ENCODE assay signal across 8 cellular contexts in genomic region chr12:118979763-118980406, GRCh38. TPM values are rescaled to one million over a fixed set of nuclear protein-coding genes. Genes with fewer than 3 reads are reported as not detected.
DNase-seq lines count a peak whose midpoint lies in the region; ATAC-seq, FAIRE-seq and TF ChIP-seq lines count a peak whose summit lies in the region.

No MANE protein-coding gene starts in this region.

- H3K4ac ChIP-seq in mesenchymal stem cell (ENCODE audit: low read depth in 1 of 2, low read length in 2 of 2): no peak overlapping the region

- no peaks in the 10 kb centered on the region for H3K4me1 ChIP-seq in Panc1 (ENCODE audit: control insufficient read depth, insufficient read depth, low read length)
- H3K4me1 ChIP-seq in endothelial cell of umbilical vein (ENCODE audit: control insufficient read depth, extremely low read depth, insufficient read depth, low read length): no peaks in the 10 kb centered on the region
- peaks cover 4% of the 10 kb centered on the region for H3K4me1 ChIP-seq in mesenchymal stem cell (ENCODE audit: control insufficient read depth, insufficient read depth, low read depth, low read length)
- no peaks in the 10 kb centered on the region for H3K4me1 ChIP-seq in effector memory CD4-positive, alpha-beta T cell (ENCODE audit: control insufficient read depth, insufficient read depth, low read length, poor library complexity, severe bottlenecking)

- POLR2A ChIA-PET in Panc1 (lab: Charles Lee): no interaction called here
- POLR2A ChIA-PET in endothelial cell of umbilical vein (lab: Charles Lee): no interaction called here

- H3K9me3 ChIP-seq in Panc1 (ENCODE audit: control insufficient read depth, insufficient read depth, low read depth, low read length) (no peaks in the 10 kb centered on the region), endothelial cell of umbilical vein (replicated peaks; ENCODE audit: control insufficient read depth, insufficient read depth, low read length) (no peaks in the 10 kb centered on the region), mesenchymal stem cell (ENCODE audit: control insufficient read depth, low read length) (no peaks in the 10 kb centered on the region)
- H3K9me3 ChIP-seq in effector memory CD4-positive, alpha-beta T cell (ENCODE audit: control insufficient read depth, low read length): no peaks in the 10 kb centered on the region

- dilution Hi-C loops in endothelial cell of umbilical vein (cut with MboI; ENCODE audit: extremely low pct_ligation_motif_present, low sequenced_read_pairs): no loop called here

- in situ Hi-C loops in Panc1 (cut with HindIII; ENCODE audit: low pct_unique_long_range_greater_than_20kb, low sequenced_read_pairs): no loop called here

- no peak overlapping the region for H4K8ac ChIP-seq in mesenchymal stem cell (ENCODE audit: low read length)

- no peak overlapping the region for H2BK5ac ChIP-seq in mesenchymal stem cell (ENCODE audit: low read depth, low read length, poor library complexity, severe bottlenecking)

- H2AK5ac ChIP-seq in mesenchymal stem cell (ENCODE audit: low read length, severe bottlenecking): no peak overlapping the region

- no peak overlapping the region for H2BK12ac ChIP-seq in mesenchymal stem cell (ENCODE audit: low read length in 2 of 2)

- H3K4me3 ChIP-seq in Panc1 (ENCODE audit: low read depth in 2 of 2, low read length in 2 of 2) (no peak overlapping the region), endothelial cell of umbilical vein (replicated peaks in 1 of 3; ENCODE audit: insufficient read depth in 1 of 3, low read depth in 1 of 3, low read length in 3 of 3) (no peak overlapping the region), mesenchymal stem cell (ENCODE audit: insufficient read depth in 1 of 2, low read depth in 1 of 2, low read length in 2 of 2) (no peak overlapping the region)
- no peak overlapping the region for H3K4me3 ChIP-seq in effector memory CD4-positive, alpha-beta T cell (ENCODE audit: insufficient read depth, low read depth, low read length, poor library complexity, severe bottlenecking)

- no peak overlapping the region for H3K27ac ChIP-seq in Panc1 (ENCODE audit: low read length)
- H3K27ac ChIP-seq in endothelial cell of umbilical vein (ENCODE audit: insufficient read depth, low read depth, low read length): no peak overlapping the region
- H3K27ac ChIP-seq in mesenchymal stem cell (ENCODE audit: low read length, poor library complexity, severe bottlenecking): no peak overlapping the region
- no peak overlapping the region for H3K27ac ChIP-seq in effector memory CD4-positive, alpha-beta T cell (ENCODE audit: insufficient read depth, low read length, poor library complexity, severe bottlenecking)

- no peak overlapping the region for H3K18ac ChIP-seq in mesenchymal stem cell (ENCODE audit: low read depth in 1 of 2, low read length in 2 of 2)

- CTCF ChIA-PET in Panc1 (lab: Charles Lee) (interaction anchor here (0.6 kb wide), 1 partner anchor 426 kb away, joined by 3 read pairs; no protein-coding TSS in a partner anchor), endothelial cell of umbilical vein (lab: Charles Lee) (interaction anchor here (0.6 to 2.5 kb wide), 7 partner anchors 9 to 756 kb away, joined by 3 to 27 read pairs (median 4); no protein-coding TSS in a partner anchor)

- BruUV-seq in Panc1 (replicated peaks; lab: Mats Ljungman, UMichigan) (no TSS peak), endothelial cell of umbilical vein (replicated peaks; lab: Mats Ljungman, UMichigan) (no TSS peak)

- intact Hi-C loops in Panc1 (cut with micrococcal nuclease; ENCODE audit: unreplicated experiment): loop anchor here (10.0 kb wide), 1 partner anchor 435 kb away; no protein-coding TSS in a partner anchor
- intact Hi-C loops in endothelial cell of umbilical vein (cut with micrococcal nuclease): loop anchor here (1.0 kb wide), 2 partner anchors 433 to 575 kb away; no protein-coding TSS in a partner anchor

- no peak overlapping the region for H4K91ac ChIP-seq in mesenchymal stem cell (ENCODE audit: low read length)

- no peak overlapping the region for H3K4me2 ChIP-seq in endothelial cell of umbilical vein (ENCODE audit: insufficient read depth, low read length)
- no peak overlapping the region for H3K4me2 ChIP-seq in mesenchymal stem cell (ENCODE audit: low read length, poor library complexity, severe bottlenecking)

- no peak overlapping the region for H3K14ac ChIP-seq in mesenchymal stem cell (ENCODE audit: low read length in 2 of 2)

- WGBS in mesenchymal stem cell: 4% methylated on average over 16 of the region's 17 CpGs

- H3K23ac ChIP-seq in mesenchymal stem cell (ENCODE audit: low read length in 2 of 2): no peak overlapping the region

- no peak overlapping the region for H2BK15ac ChIP-seq in mesenchymal stem cell (ENCODE audit: low read depth, poor library complexity, severe bottlenecking)

- H3K9me1 ChIP-seq in endothelial cell of umbilical vein (replicated peaks; ENCODE audit: control insufficient read depth, extremely low read depth, insufficient read depth, low read length): no peaks in the 10 kb centered on the region

- no peaks in the 10 kb centered on the region for H3K36me3 ChIP-seq in Panc1 (ENCODE audit: control insufficient read depth, insufficient read depth, low read length)
- H3K36me3 ChIP-seq in endothelial cell of umbilical vein (ENCODE audit: control insufficient read depth in 2 of 2, extremely low read depth in 1 of 2, insufficient read depth in 2 of 2, low read length in 2 of 2): no peaks in the 10 kb centered on the region
- H3K36me3 ChIP-seq in mesenchymal stem cell (ENCODE audit: control insufficient read depth in 1 of 2, insufficient read depth in 2 of 2, low read depth in 1 of 2, low read length in 2 of 2): no peaks in the 10 kb centered on the region
- no peaks in the 10 kb centered on the region for H3K36me3 ChIP-seq in effector memory CD4-positive, alpha-beta T cell (ENCODE audit: control insufficient read depth, insufficient read depth, low read length)

- no peaks in the 10 kb centered on the region for H3K79me1 ChIP-seq in mesenchymal stem cell (replicated peaks; ENCODE audit: low read length, poor library complexity, severe bottlenecking)

- H2AFZ ChIP-seq in endothelial cell of umbilical vein (ENCODE audit: low read depth, low read length) (no peak overlapping the region), mesenchymal stem cell (ENCODE audit: low read depth, low read length) (no peak overlapping the region)

- no peaks in the 10 kb centered on the region for H3K79me2 ChIP-seq in endothelial cell of umbilical vein (ENCODE audit: control insufficient read depth, insufficient read depth, low read length)

- no peaks in the 10 kb centered on the region for H4K20me1 ChIP-seq in endothelial cell of umbilical vein (replicated peaks; ENCODE audit: control insufficient read depth, extremely low read depth, insufficient read depth, low read length)

- H3K27me3 ChIP-seq in Panc1 (ENCODE audit: control insufficient read depth, insufficient read depth, low read length) (no peaks in the 10 kb centered on the region; the same call in 1 of the 2 replicates), endothelial cell of umbilical vein (ENCODE audit: control insufficient read depth in 2 of 2, insufficient read depth in 2 of 2, low read length in 2 of 2) (no peaks in the 10 kb centered on the region), mesenchymal stem cell (ENCODE audit: control insufficient read depth in 1 of 2, insufficient read depth in 1 of 2, low read length in 2 of 2) (peaks cover 26 to 35% of the 10 kb centered on the region in 2 experiments)
- H3K27me3 ChIP-seq in effector memory CD4-positive, alpha-beta T cell (replicated peaks; ENCODE audit: control insufficient read depth, insufficient read depth, low read length, poor library complexity, severe bottlenecking): no peaks in the 10 kb centered on the region

- H2BK120ac ChIP-seq in mesenchymal stem cell (ENCODE audit: low read depth, low read length): no peak overlapping the region

- FAIRE-seq in endothelial cell of umbilical vein (lab: Jason Lieb, UNC): peak; percentile 12

- H3K9ac ChIP-seq in endothelial cell of umbilical vein (replicated peaks; ENCODE audit: extremely low read depth, insufficient read depth, low read length): no peak overlapping the region
- no peak overlapping the region for H3K9ac ChIP-seq in mesenchymal stem cell (ENCODE audit: low read length)

- TF ChIP-seq CTCF in Panc1 (IDR thresholded peaks at IDR 0.05) (peak; percentile 88), endothelial cell of umbilical vein (IDR thresholded peaks at IDR 0.05; ENCODE audit: extremely low read depth in 1 of 2, insufficient read depth in 1 of 2, low read depth in 1 of 2, low read length in 2 of 2) (peak; percentile 60 to 73)

- TF ChIP-seq POLR2A in endothelial cell of umbilical vein (IDR thresholded peaks at IDR 0.05; ENCODE audit: low read depth, low read length): no peak

- peak in 2 of 3 donors; percentile 0 to 20 for DNase-seq in stimulated activated CD4-positive, alpha-beta T cell treated with anti-CD3 and anti-CD28 coated beads, Interleukin-12 subunit alpha, Interleukin-12 subunit beta, amount 100 ng/mL, for 48 hours (ENCODE audit: low read depth in 2 of 3, low spot score in 1 of 3)
- no peak for DNase-seq in stimulated activated CD4-positive, alpha-beta T cell treated with anti-CD3 and anti-CD28 coated beads, Interleukin-4, amount 100 ng/mL, for 1 hour
- DNase-seq in LHCN-M2 (ENCODE audit: low read depth) (peak; percentile 12), Panc1 (ENCODE audit: low read depth, low spot score) (peak; percentile 20), endothelial cell of umbilical vein (ENCODE audit: low read depth, low spot score) (peak; percentile 29), mesenchymal stem cell (peak; percentile 31)
- no peak for DNase-seq in effector memory CD4-positive, alpha-beta T cell

- ATAC-seq in Panc1 (peak; percentile 76; the same call in 1 of the 2 replicates), GM18517 (IDR thresholded peaks at IDR 0.05; ENCODE audit: unreplicated experiment) (no peak)

TF ChIP-seq in endothelial cell of umbilical vein, 7 proteins besides CTCF, POLR2A, EP300 and RAD21 (continues in another document):
- TF ChIP-seq FOS (IDR thresholded peaks at IDR 0.05; ENCODE audit: borderline replicate concordance, insufficient read depth, low read length): no peak

RNA-seq across cellular contexts. Expression of gene SRRM4, which starts 1.5 kb away (rescaled TPM):
- total RNA-seq in LHCN-M2 (2014; rRNA removed) (not detected in 2 replicates), Panc1 (2021; ENCODE audit: unreplicated experiment) (not detected), endothelial cell of umbilical vein (not detected in 2 replicates)
- polyA plus RNA-seq in LHCN-M2 (2012): not detected
- polyA plus RNA-seq in Panc1 (2012; ENCODE audit: insufficient read length): not detected
- not detected in 2 replicates for polyA plus RNA-seq in endothelial cell of umbilical vein
- polyA plus RNA-seq in endothelial cell of umbilical vein (2011; cell fraction: cytosol; rRNA removed): under 0.01 TPM in 1 of 2 replicates, not detected in the other
- polyA plus RNA-seq in endothelial cell of umbilical vein (2011; cell fraction: nucleus; rRNA removed): not detected in 2 replicates
- polyA plus RNA-seq in endothelial cell of umbilical vein (2012): not detected in 2 replicates
- not detected in 2 replicates for polyA minus RNA-seq in endothelial cell of umbilical vein
- polyA minus RNA-seq in endothelial cell of umbilical vein (2011; cell fraction: cytosol; rRNA and poly(A)+ RNA removed): 0.20 TPM
- polyA minus RNA-seq in endothelial cell of umbilical vein (2011; cell fraction: nucleus; rRNA and poly(A)+ RNA removed): not detected in 2 replicates
- polyA plus RNA-seq in mesenchymal stem cell (2013, experiment 1 of 2): 0.01 TPM
- polyA plus RNA-seq in mesenchymal stem cell (2013, experiment 2 of 2): 0.01 TPM

Comparison
In these comparisons a context has a peak if more than half of its experiments do, and no peak if none do; other contexts are left out.
1. DNase-seq: peak in stimulated activated CD4-positive, alpha-beta T cell treated with anti-CD3 and anti-CD28 coated beads, Interleukin-12 subunit alpha, Interleukin-12 subunit beta, amount 100 ng/mL, for 48 hours (2 of 3), LHCN-M2 (single experiment), Panc1 (single experiment), endothelial cell of umbilical vein (single experiment) and mesenchymal stem cell (single experiment); none in stimulated activated CD4-positive, alpha-beta T cell treated with anti-CD3 and anti-CD28 coated beads, Interleukin-4, amount 100 ng/mL, for 1 hour (single experiment) and effector memory CD4-positive, alpha-beta T cell (0 of 3).